In the genomic region with DNA sequence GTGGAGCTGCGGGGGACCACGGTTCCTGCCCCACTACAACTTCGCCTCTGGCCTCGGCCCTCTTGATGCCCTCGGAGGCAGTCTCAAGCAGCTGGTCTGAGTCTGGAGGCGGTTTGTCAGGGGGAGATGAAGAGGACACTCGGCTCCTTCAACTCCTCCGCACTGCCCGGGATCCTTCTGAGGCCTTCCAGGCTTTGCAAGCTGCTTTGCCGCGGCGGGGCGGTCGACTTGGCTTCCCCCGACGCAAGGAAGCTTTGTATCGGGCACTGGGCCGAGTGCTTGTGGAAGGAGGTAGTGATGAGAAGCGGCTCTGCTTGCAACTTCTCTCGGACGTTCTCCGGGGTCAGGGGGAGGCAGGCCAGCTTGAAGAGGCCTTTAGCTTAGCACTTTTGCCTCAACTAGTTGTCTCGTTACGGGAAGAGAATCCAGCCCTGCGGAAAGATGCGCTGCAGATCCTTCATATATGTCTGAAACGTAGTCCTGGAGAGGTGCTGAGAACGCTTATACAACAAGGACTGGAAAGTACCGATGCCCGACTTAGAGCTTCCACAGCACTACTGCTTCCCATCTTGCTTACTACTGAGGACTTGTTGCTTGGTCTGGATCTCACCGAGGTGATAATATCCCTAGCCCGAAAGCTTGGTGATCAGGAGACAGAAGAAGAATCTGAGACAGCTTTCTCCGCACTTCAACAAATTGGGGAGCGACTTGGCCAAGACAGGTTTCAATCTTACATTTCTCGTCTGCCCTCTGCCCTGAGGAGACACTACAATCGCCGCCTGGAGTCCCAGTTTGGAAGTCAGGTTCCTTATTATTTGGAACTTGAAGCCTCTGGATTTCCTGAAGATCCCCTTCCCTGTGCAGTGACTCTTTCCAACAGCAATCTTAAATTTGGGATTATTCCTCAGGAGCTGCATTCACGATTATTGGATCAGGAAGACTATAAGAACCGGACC, we compare ENCODE assay signal across 8 cellular contexts. TPM values are rescaled to one million over a fixed set of nuclear protein-coding genes. Genes with fewer than 3 reads are reported as not detected.
A peak's percentile ranks its signal among the peaks of the same experiment; 100 is the strongest.
DNase-seq lines count a peak whose midpoint lies in the region; TF ChIP-seq lines count a peak whose summit lies in the region.

No MANE protein-coding gene starts in this region.

- peaks cover 46% of the 10 kb centered on the region in 2 experiments for H3K4me1 Mint-ChIP-seq in H9

- H3K4me3 Mint-ChIP-seq in H9 = no peak overlapping the region

- peaks cover 16% of the 10 kb centered on the region; the same call in 1 of the 2 replicates for H3K79me2 ChIP-seq in H9 (ENCODE audit: insufficient read depth, low read length)

- no peak overlapping the region for H3K4ac ChIP-seq in H9 (ENCODE audit: low read depth, low read length)

- no peaks in the 10 kb centered on the region for H3K27me3 Mint-ChIP-seq in H9 (ENCODE audit: low read depth)

- H3K36me3 Mint-ChIP-seq in H9 (ENCODE audit: insufficient read depth in 1 of 3, low read depth in 3 of 3) = peaks cover 5 to 9% (median 7%) of the 10 kb centered on the region in 3 experiments; a peak in 4 of 7 replicates

- H3K79me1 ChIP-seq in H9 (ENCODE audit: insufficient read depth, low read depth, low read length, poor library complexity, severe bottlenecking) = no peaks in the 10 kb centered on the region

- no peak overlapping the region for H4K91ac ChIP-seq in H9 (ENCODE audit: insufficient read length, low read depth, low read length)

- H3K27me3 ChIP-seq in H9 (ENCODE audit: insufficient read depth, low read length) (no peaks in the 10 kb centered on the region), Peyer's patch (no peaks in the 10 kb centered on the region), tibial artery (no peaks in the 10 kb centered on the region)
- no peaks in the 10 kb centered on the region for H3K27me3 ChIP-seq in effector memory CD4-positive, alpha-beta T cell (replicated peaks; ENCODE audit: control insufficient read depth, insufficient read depth, low read length, poor library complexity, severe bottlenecking)

- H2BK120ac ChIP-seq in H9 (ENCODE audit: low read depth, low read length, poor library complexity, severe bottlenecking) = no peak overlapping the region

- H4K5ac ChIP-seq in H9 (ENCODE audit: insufficient read length, low read depth, low read length) = no peak overlapping the region

- peak overlapping the region; percentile 46 for H3K18ac ChIP-seq in H9 (ENCODE audit: insufficient read length, low read depth, low read length)

- no peak overlapping the region for H3K56ac ChIP-seq in H9 (ENCODE audit: insufficient read length, low read depth, low read length)

- H2AFZ ChIP-seq in H9 (ENCODE audit: low read length) = no peak overlapping the region

- H3K36me3 ChIP-seq in Peyer's patch = no peaks in the 10 kb centered on the region
- no peaks in the 10 kb centered on the region for H3K36me3 ChIP-seq in effector memory CD4-positive, alpha-beta T cell (ENCODE audit: control insufficient read depth, insufficient read depth, low read length)
- H3K36me3 ChIP-seq in tibial artery = no peaks in the 10 kb centered on the region

- no peak overlapping the region for H2BK20ac ChIP-seq in H9 (ENCODE audit: low read depth, low read length, poor library complexity, severe bottlenecking)

- H3K23me2 ChIP-seq in H9 (ENCODE audit: insufficient read length, low read depth, low read length, poor library complexity, severe bottlenecking) = peaks cover 24% of the 10 kb centered on the region

- peaks cover 10% of the 10 kb centered on the region for H3K4me1 ChIP-seq in H9 (ENCODE audit: insufficient read depth, low read length)
- peaks cover 0 to 40% (median 20%) of the 10 kb centered on the region in 4 donors for H3K4me1 ChIP-seq in Peyer's patch
- no peaks in the 10 kb centered on the region for H3K4me1 ChIP-seq in effector memory CD4-positive, alpha-beta T cell (ENCODE audit: control insufficient read depth, insufficient read depth, low read length, poor library complexity, severe bottlenecking)
- H3K4me1 ChIP-seq in tibial artery = peaks cover 0 to 76% (median 35%) of the 10 kb centered on the region in 4 donors

- H3K9me3 Mint-ChIP-seq in H9 = no peaks in the 10 kb centered on the region

- H3K9ac ChIP-seq in H9 (ENCODE audit: extremely low read depth, insufficient read length, low read length) = peak overlapping the region; percentile 66

- no peak overlapping the region for H2BK15ac ChIP-seq in H9 (ENCODE audit: low read depth, low read length)

- no peak overlapping the region for H4K8ac ChIP-seq in H9 (replicated peaks; ENCODE audit: insufficient read length, low read depth, low read length)

- no peaks in the 10 kb centered on the region for H4K20me1 ChIP-seq in H9 (ENCODE audit: control insufficient read depth, insufficient read depth, insufficient read length)

- H3K4me3 ChIP-seq in Peyer's patch (peak overlapping the region; percentile 78 to 92 (median 82)), tibial artery (peak overlapping the region; percentile 76 to 79)
- peak overlapping the region; percentile 59 for H3K4me3 ChIP-seq in effector memory CD4-positive, alpha-beta T cell (ENCODE audit: insufficient read depth, low read depth, low read length, poor library complexity, severe bottlenecking)

- no CpG with 5 or more reads among the region's 39 CpGs for WGBS in H9 (ENCODE audit: extremely low coverage, insufficient read length, low lambda C conversion rate)

- H3T11ph ChIP-seq in H9 (ENCODE audit: low read length) = no peak overlapping the region

- TF ChIP-seq POLR2A in Peyer's patch (IDR thresholded peaks at IDR 0.05) = no peak

- H3K27ac Mint-ChIP-seq in H9 = peak overlapping the region in 2 of 3 experiments; percentile 61 to 70; a peak in 3 of 7 replicates

- H3K4me2 ChIP-seq in H9 (ENCODE audit: insufficient read depth, insufficient read length, low read length) = peak overlapping the region; percentile 99

- no peak for TF ChIP-seq CTCF in H9 (conservative IDR thresholded peaks at IDR 0.05)
- no peak for TF ChIP-seq CTCF in Peyer's patch (IDR thresholded peaks at IDR 0.05)
- TF ChIP-seq CTCF in tibial artery (IDR thresholded peaks at IDR 0.05) = no peak

- H3K27ac ChIP-seq in H9 (ENCODE audit: insufficient read length, low read depth, low read length) (peak overlapping the region; percentile 29), Peyer's patch (peak overlapping the region; percentile 83 to 93 (median 88)), tibial artery (peak overlapping the region; percentile 80 to 83)
- H3K27ac ChIP-seq in effector memory CD4-positive, alpha-beta T cell (ENCODE audit: insufficient read depth, low read length, poor library complexity, severe bottlenecking) = peak overlapping the region; percentile 86

- no peak overlapping the region for H2AK5ac ChIP-seq in H9 (ENCODE audit: insufficient read length, low read length)

- H3K9me3 ChIP-seq in H9 (ENCODE audit: control insufficient read depth, low read depth, low read length) (no peaks in the 10 kb centered on the region), Peyer's patch (no peaks in the 10 kb centered on the region), tibial artery (no peaks in the 10 kb centered on the region)
- no peaks in the 10 kb centered on the region for H3K9me3 ChIP-seq in effector memory CD4-positive, alpha-beta T cell (ENCODE audit: control insufficient read depth, low read length)

- DNase-seq in NCI-H2171 treated with DMSO at 0.1 percent for 48 hours (lab: John Stamatoyannopoulos, UW) = peak; percentile 46
- no peak for DNase-seq in NCI-H2171 (lab: John Stamatoyannopoulos, UW)
- no peak for DNase-seq in H9
- peak in 2 of 3 donors; percentile 23 to 64 for DNase-seq in Peyer's patch
- no peak for DNase-seq in effector memory CD4-positive, alpha-beta T cell
- peak; percentile 30 to 63 for DNase-seq in lung microvascular endothelial cell (ENCODE audit: low read depth in 2 of 2)
- DNase-seq in tibial artery = peak; percentile 48 to 76
- no peak for DNase-seq in SKM-1 treated with dmso at 0.1 percent for 144 hours (lab: John Stamatoyannopoulos, UW; ENCODE audit: unreplicated experiment)

- H2BK12ac ChIP-seq in H9 (ENCODE audit: insufficient read length, low read depth, low read length) = no peak overlapping the region

- H2BK5ac ChIP-seq in H9 (ENCODE audit: insufficient read length, low read length) = no peak overlapping the region

- intact Hi-C loops in tibial artery (cut with DNase I; ENCODE audit: low total_unique reads) = loop anchor here (2.0 to 5.0 kb wide), 3 partner anchors 66 to 172 kb away; a partner anchor contains a TSS

- peak overlapping the region; percentile 74 for H3K14ac ChIP-seq in H9 (ENCODE audit: insufficient read depth, low read length)

- H3K23ac ChIP-seq in H9 (ENCODE audit: insufficient read length, low read depth, low read length) = no peak overlapping the region

RNA-seq across cellular contexts. Expression of a gene that starts 0.9 kb away (rescaled TPM):
- total RNA-seq in H9 (2021) = 9.6 and 11.4 TPM in 2 replicates
- total RNA-seq in Peyer's patch = 10 to 100 TPM; 13.7 to 37.2 (median 25.3) TPM
- total RNA-seq in lung microvascular endothelial cell = 7.8 and 15.1 TPM in 2 replicates

RNA-seq across cellular contexts. Expression of a gene that starts 1.1 kb away (rescaled TPM):
- total RNA-seq in H9 (2021) (8.6 and 10.2 TPM in 2 replicates), Peyer's patch (10 to 100 TPM in 3 of 4 donors, 1 to 10 TPM in 1; 7.4 to 17.0 (median 12.0) TPM), lung microvascular endothelial cell (4.8 and 9.3 TPM in 2 replicates)

Comparison
In these comparisons a context has a peak if more than half of its experiments do, and no peak if none do; other contexts are left out.
1. DNase-seq: peak in NCI-H2171 treated with DMSO at 0.1 percent for 48 hours (single experiment), Peyer's patch (2 of 3), lung microvascular endothelial cell (2 of 2) and tibial artery (2 of 2); none in NCI-H2171 (single experiment), H9 (single experiment), effector memory CD4-positive, alpha-beta T cell (0 of 3) and SKM-1 treated with dmso at 0.1 percent for 144 hours (single experiment).
2. H3K27ac ChIP-seq: peak in every context shown above with its lines; median percentile 88 in Peyer's patch; 86 in effector memory CD4-positive, alpha-beta T cell; 82 in tibial artery; 29 in H9.
3. Peak in every context shown above with its lines, with median percentiles within 50 percentile points of each other: H3K4me3 ChIP-seq.